17 cellular contexts compared by ENCODE assay signal in the genomic region with DNA sequence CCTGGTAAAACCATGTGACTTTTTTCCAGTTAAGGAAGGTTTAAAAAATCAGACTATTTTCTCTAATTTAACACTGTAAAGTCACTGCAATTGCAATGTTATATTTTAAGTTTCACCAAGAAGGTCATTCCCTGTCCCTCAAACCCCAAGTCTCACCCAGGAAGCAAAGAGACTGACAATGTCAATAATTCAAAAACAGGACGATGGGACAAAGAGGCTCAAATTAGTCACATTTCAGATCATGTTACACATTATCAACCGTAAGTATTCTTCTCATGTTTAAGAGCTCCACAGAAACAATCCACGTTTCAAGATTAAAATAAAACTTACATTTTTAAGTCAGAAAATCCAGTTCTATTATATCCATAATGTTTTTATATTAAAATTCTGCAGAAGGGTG. TPM values are rescaled to one million over a fixed set of nuclear protein-coding genes. Genes with fewer than 3 reads are reported as not detected.
DNase-seq lines count a peak whose midpoint lies in the region; ATAC-seq, FAIRE-seq and TF ChIP-seq lines count a peak whose summit lies in the region.
"Had no signal": no experiment of that assay in that cellular context is flagged by ENCODE, and none has a peak within 500 bp of the region (broad histone marks: within the 10 kb centered on the region; RNA-seq: fewer than 3 reads in every experiment).

No MANE protein-coding gene starts in this region.

- H3K9me3 ChIP-seq in IMR-90 (ENCODE audit: control insufficient read depth, insufficient read depth, low read length) (no peaks in the 10 kb centered on the region), muscle layer of duodenum (ENCODE audit: control insufficient read depth in 1 of 2, low read length in 2 of 2) (no peaks in the 10 kb centered on the region), GM23248 (ENCODE audit: low read depth) (no peaks in the 10 kb centered on the region)

- H4K91ac ChIP-seq in IMR-90 (ENCODE audit: insufficient read depth, low read depth, low read length), result no peak overlapping the region

- H3K79me1 ChIP-seq in IMR-90 (ENCODE audit: low read depth in 1 of 2, low read length in 2 of 2), result no peaks in the 10 kb centered on the region

- no CpG with 5 or more reads among the region's 3 CpGs for WGBS in IMR-90 (ENCODE audit: extremely low coverage in 2 of 2, insufficient read length in 1 of 2), 2 experiments
- 78% methylated on average over 3 of the region's 3 CpGs for WGBS in GM23248 (ENCODE audit: low coverage in 1 of 2, low lambda C conversion rate in 2 of 2, missing lambda C conversion rate in 2 of 2), 2 experiments

- BruUV-seq in IMR-90 (replicated peaks; lab: Mats Ljungman, UMichigan), result no TSS peak

- peaks cover 3% of the 10 kb centered on the region for H3K9me1 ChIP-seq in IMR-90 (ENCODE audit: insufficient read depth, low read length)

- no peaks in the 10 kb centered on the region for H3K9me2 ChIP-seq in GM23248 (ENCODE audit: insufficient read depth)

- peaks cover 33% of the 10 kb centered on the region for H3K4me1 ChIP-seq in ACC112 (ENCODE audit: control insufficient read depth, insufficient read depth, low read length, unreplicated experiment)
- peaks cover 6% of the 10 kb centered on the region for H3K4me1 ChIP-seq in IMR-90 (ENCODE audit: control insufficient read depth, insufficient read depth, low read length)
- H3K4me1 ChIP-seq in muscle layer of duodenum (ENCODE audit: control insufficient read depth in 1 of 2, insufficient read depth in 2 of 2, low read length in 2 of 2), result no peaks in the 10 kb centered on the region
- H3K4me1 ChIP-seq in GM23248 (ENCODE audit: insufficient read depth), result peaks cover 22% of the 10 kb centered on the region

- H3K23ac ChIP-seq in IMR-90 (ENCODE audit: low read depth, low read length), result no peak overlapping the region

- H2BK120ac ChIP-seq in IMR-90 (ENCODE audit: low read depth, low read length), result peak overlapping the region; percentile 53; the same call in 1 of the 2 replicates

- TF ChIP-seq POLR2A in IMR-90 (IDR thresholded peaks at IDR 0.05; ENCODE audit: low read depth, low read length), result no peak

- no peak overlapping the region for H4K5ac ChIP-seq in IMR-90 (ENCODE audit: low read depth, low read length)

- peak overlapping the region; percentile 3 for H2AFZ ChIP-seq in ACC112 (ENCODE audit: low read length, unreplicated experiment)
- no peak overlapping the region for H2AFZ ChIP-seq in IMR-90 (replicated peaks; ENCODE audit: low read length, poor library complexity)
- H2AFZ ChIP-seq in GM23248, result no peak overlapping the region

- no peak overlapping the region for H3K27ac ChIP-seq in ACC112 (ENCODE audit: low read depth, low read length)
- no peak overlapping the region for H3K27ac ChIP-seq in IMR-90 (ENCODE audit: insufficient read depth, low read length)
- H3K27ac ChIP-seq in muscle layer of duodenum (ENCODE audit: low read length), result peak overlapping the region; percentile 4
- H3K27ac ChIP-seq in GM23248, result no peak overlapping the region
- H3K27ac ChIP-seq: HL-60 had no signal

- no peak overlapping the region for H2BK15ac ChIP-seq in IMR-90 (ENCODE audit: low read depth, low read length)

- no peak for FAIRE-seq in bronchial epithelial cell (lab: Jason Lieb, UNC)
- FAIRE-seq: GM19239, K562 had no signal

- no peak for DNase-seq in IMR-90
- peak; percentile 17 for DNase-seq in bronchial epithelial cell (ENCODE audit: low read depth)
- DNase-seq in NCI-H2081 (lab: John Stamatoyannopoulos, UW), result no peak
- no peak for DNase-seq in NCI-H1930 (lab: John Stamatoyannopoulos, UW)
- DNase-seq in GM23248, result no peak
- DNase-seq: 8988T; ACHN; C1 segment of cervical spinal cord; CD4-positive, alpha-beta T cell; DMS153; GF-D8; H9 had no signal

- no peak overlapping the region; the same call in 1 of the 2 replicates for H3K18ac ChIP-seq in IMR-90 (ENCODE audit: low read depth, low read length)

- ATAC-seq in IMR-90 (ENCODE audit: low read depth), result no peak
- ATAC-seq: K562 had no signal

- H3K9ac ChIP-seq in IMR-90 (ENCODE audit: low read depth, low read length) (no peak overlapping the region), GM23248 (no peak overlapping the region)

- CTCF ChIA-PET in IMR-90 (lab: Yijun Ruan, JAX), result interaction anchor here (1.1 to 1.2 kb wide), 2 partner anchors 11 to 12 kb away, joined by 3 to 4 read pairs; no protein-coding TSS in a partner anchor

- H2AK5ac ChIP-seq in IMR-90 (ENCODE audit: low read depth, low read length), result peak overlapping the region; percentile 23; the same call in 1 of the 2 replicates

- TF ChIP-seq CTCF in IMR-90 (conservative IDR thresholded peaks at IDR 0.05; ENCODE audit: low read depth, low read length) (no peak), bronchial epithelial cell (IDR thresholded peaks at IDR 0.05; ENCODE audit: insufficient read depth, low read length, severe bottlenecking) (no peak)

- peak overlapping the region; percentile 58; the same call in 1 of the 2 replicates for H3K4ac ChIP-seq in IMR-90 (ENCODE audit: low read depth, low read length)

- peaks cover 13% of the 10 kb centered on the region; the same call in 1 of the 2 replicates for H3F3A ChIP-seq in GM23248 (ENCODE audit: insufficient read depth)

- H4K8ac ChIP-seq in IMR-90 (ENCODE audit: low read depth in 2 of 2, low read length in 2 of 2), result no peak overlapping the region; a peak in 1 of 4 replicates

- H2BK5ac ChIP-seq in IMR-90 (ENCODE audit: low read depth, low read length, poor library complexity, severe bottlenecking), result no peak overlapping the region

- POLR2A ChIA-PET in IMR-90 (lab: Charles Lee; ENCODE audit: unreplicated experiment), result no interaction called here

- no peak overlapping the region for H3K56ac ChIP-seq in IMR-90 (ENCODE audit: extremely low read depth, insufficient read depth, low read length)

- H3K79me2 ChIP-seq in ACC112 (ENCODE audit: control insufficient read depth, insufficient read depth, low read length, unreplicated experiment), result no peaks in the 10 kb centered on the region
- no peaks in the 10 kb centered on the region for H3K79me2 ChIP-seq in GM23248 (ENCODE audit: insufficient read depth)

- intact Hi-C loops in IMR-90 (cut with micrococcal nuclease), result loop anchor here (10.0 kb wide), 1 partner anchor 74 kb away; no protein-coding TSS in a partner anchor

- in situ Hi-C loops in IMR-90 (cut with MboI; ENCODE audit: low sequenced_read_pairs) (no loop called here), GM23248 (cut with MboI) (no loop called here)

- dilution Hi-C loops in IMR-90 (cut with HindIII; ENCODE audit: low sequenced_read_pairs, unreplicated experiment), result no loop called here

- H3K36me3 ChIP-seq in ACC112 (ENCODE audit: insufficient read depth, low read length) (no peaks in the 10 kb centered on the region), IMR-90 (ENCODE audit: control insufficient read depth, insufficient read depth, low read length) (no peaks in the 10 kb centered on the region), bronchial epithelial cell (ENCODE audit: control insufficient read depth, insufficient read depth, low read length) (no peaks in the 10 kb centered on the region), muscle layer of duodenum (ENCODE audit: control insufficient read depth in 1 of 2, insufficient read depth in 2 of 2, low read length in 2 of 2) (no peaks in the 10 kb centered on the region), GM23248 (ENCODE audit: low read depth) (no peaks in the 10 kb centered on the region)

- H2BK20ac ChIP-seq in IMR-90 (ENCODE audit: low read depth, low read length), result peak overlapping the region; percentile 48; the same call in 1 of the 2 replicates

- H3K4me2 ChIP-seq in IMR-90 (ENCODE audit: low read depth, low read length) (no peak overlapping the region), GM23248 (ENCODE audit: unreplicated experiment) (no peak overlapping the region)

- H2AK9ac ChIP-seq in IMR-90 (replicated peaks; ENCODE audit: low read depth, low read length, poor library complexity), result no peak overlapping the region

- H3K14ac ChIP-seq in IMR-90 (replicated peaks; ENCODE audit: low read depth, low read length), result no peak overlapping the region

- H3K27me3 ChIP-seq in ACC112 (ENCODE audit: insufficient read depth, low read length) (no peaks in the 10 kb centered on the region), IMR-90 (ENCODE audit: control insufficient read depth, insufficient read depth, low read length) (no peaks in the 10 kb centered on the region), bronchial epithelial cell (ENCODE audit: control insufficient read depth, insufficient read depth, low read length) (no peaks in the 10 kb centered on the region), muscle layer of duodenum (ENCODE audit: low read depth, low read length) (no peaks in the 10 kb centered on the region), GM23248 (replicated peaks; ENCODE audit: insufficient read depth) (no peaks in the 10 kb centered on the region)

- H4K20me1 ChIP-seq in IMR-90 (ENCODE audit: insufficient read depth, low read length) (no peaks in the 10 kb centered on the region), GM23248 (ENCODE audit: insufficient read depth) (no peaks in the 10 kb centered on the region)

- no peak for TF ChIP-seq RAD21 in IMR-90 (IDR thresholded peaks at IDR 0.05; ENCODE audit: low read length)

- H3K4me3 ChIP-seq in ACC112 (ENCODE audit: low read depth, low read length), result no peak overlapping the region
- H3K4me3 ChIP-seq in IMR-90 (ENCODE audit: insufficient read depth, low read depth, low read length), result no peak overlapping the region
- no peak overlapping the region for H3K4me3 ChIP-seq in bronchial epithelial cell (ENCODE audit: low read depth, low read length)
- no peak overlapping the region for H3K4me3 ChIP-seq in muscle layer of duodenum (ENCODE audit: low read depth in 1 of 2, low read length in 2 of 2)
- no peak overlapping the region for H3K4me3 ChIP-seq in GM23248
- H3K4me3 ChIP-seq: K562 had no signal

TF ChIP-seq in IMR-90, 13 proteins besides CTCF, POLR2A, EP300 and RAD21 (continues in another document):
- TF ChIP-seq CHD1 (IDR thresholded peaks at IDR 0.05; ENCODE audit: low read depth, low read length) (no peak), RCOR1 (IDR thresholded peaks at IDR 0.05; ENCODE audit: insufficient replicate concordance, low read length) (no peak)
- TF ChIP-seq, protein P1, sequence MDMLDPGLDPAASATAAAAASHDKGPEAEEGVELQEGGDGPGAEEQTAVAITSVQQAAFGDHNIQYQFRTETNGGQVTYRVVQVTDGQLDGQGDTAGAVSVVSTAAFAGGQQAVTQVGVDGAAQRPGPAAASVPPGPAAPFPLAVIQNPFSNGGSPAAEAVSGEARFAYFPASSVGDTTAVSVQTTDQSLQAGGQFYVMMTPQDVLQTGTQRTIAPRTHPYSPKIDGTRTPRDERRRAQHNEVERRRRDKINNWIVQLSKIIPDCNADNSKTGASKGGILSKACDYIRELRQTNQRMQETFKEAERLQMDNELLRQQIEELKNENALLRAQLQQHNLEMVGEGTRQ (IDR thresholded peaks at IDR 0.05; ENCODE audit: low read depth, low read length), result no peak

RNA-seq across cellular contexts. Expression of a gene that starts 13.2 kb away (rescaled TPM):
- total RNA-seq in IMR-90 (2012; rRNA removed) (under 0.01 and 0.18 TPM in 2 replicates), bronchial epithelial cell (not detected in 2 replicates)
- polyA plus RNA-seq in IMR-90 (2012; rRNA removed) (0.77 and 0.85 TPM in 2 replicates), GM23248 (2016; fragmentation: Nextera tagmentation; extraction: Ambion mirVana) (0.26 TPM in 1 of 2 replicates, not detected in the other)
- polyA plus RNA-seq in IMR-90 (2012; cell fraction: cytosol; rRNA removed), result 0.10 and 1.1 TPM in 2 replicates
- 0.44 and 0.59 TPM in 2 replicates for polyA plus RNA-seq in IMR-90 (2012; cell fraction: nucleus; rRNA removed; ENCODE audit: low replicate concordance)
- 0.65 TPM in 1 of 2 replicates, not detected in the other for total RNA-seq in GM23248 (2014; rRNA removed; shearing (Covaris generic))
- total RNA-seq: CD4-positive, alpha-beta T cell; K562 had no signal
- polyA plus RNA-seq: K562 had no signal
